16 cellular contexts compared by ENCODE assay signal in genomic region chr5:157903117-157903450, GRCh38.
"Had no signal": no experiment of that assay in that cellular context is flagged by ENCODE, and none has a peak within 500 bp of the region (broad histone marks: within the 10 kb centered on the region; RNA-seq: fewer than 3 reads in every experiment).

No MANE protein-coding gene starts in this region.

- H3K27me3 ChIP-seq: cardiac muscle cell had no signal

- ATAC-seq: lower lobe of right lung, natural killer cell, psoas muscle had no signal

- H3K4me3 ChIP-seq: cardiac muscle cell, lower lobe of right lung, psoas muscle had no signal

- H3K4me1 ChIP-seq: lower lobe of right lung had no signal

- H3K27ac ChIP-seq: cardiac muscle cell, lower lobe of right lung, psoas muscle, VCaP had no signal

- H3K9me3 ChIP-seq: lower lobe of right lung, psoas muscle had no signal

- H3K36me3 ChIP-seq: cardiac muscle cell, lower lobe of right lung had no signal

- DNase-seq: activated CD4-positive, alpha-beta memory T cell treated with anti-CD3 and anti-CD28 coated beads for 36 hours; activated gamma-delta T cell; activated naive CD8-positive, alpha-beta T cell treated with anti-CD3 and anti-CD28 coated beads, Interleukin-2, amount 10 ng/mL, durations not matched to agents 7 days and 5 days; activated T-cell treated with anti-CD3 and anti-CD28 coated beads, Interleukin-2, amount 50 U/mL, for 48 hours; aorta; hypothalamus; left cardiac atrium; lower lobe of right lung; natural killer cell; nucleus accumbens; psoas muscle; stimulated activated CD4-positive, alpha-beta T cell treated with anti-CD3 and anti-CD28 coated beads, Interleukin-12 subunit alpha, Interleukin-12 subunit beta, amount 100 ng/mL, for 4 hours; stimulated activated naive CD4-positive, alpha-beta T cell treated with Interleukin-2 at 50 U/mL for 16 hours; T-helper 1 cell had no signal
